9 cellular contexts compared by ENCODE assay signal in the genomic region with DNA sequence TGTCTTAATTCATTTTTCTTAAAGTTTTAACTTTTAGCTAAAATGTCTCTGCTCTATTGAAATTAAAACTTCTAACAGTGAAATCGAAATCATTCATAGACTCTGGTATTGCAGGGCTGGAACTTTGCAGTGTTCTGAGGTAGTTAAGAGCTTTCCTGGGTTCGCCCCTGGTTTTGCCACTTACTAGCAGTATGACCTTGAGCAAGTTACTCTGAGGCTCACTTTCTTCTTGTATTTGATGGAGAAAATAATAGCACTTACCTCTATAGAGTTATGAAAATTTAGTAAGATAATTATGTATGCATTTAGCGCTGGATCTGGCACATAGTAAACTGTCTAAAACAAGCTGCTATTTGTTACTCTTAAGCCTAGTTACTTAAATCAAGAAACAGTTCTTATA. TPM values are rescaled to one million over a fixed set of nuclear protein-coding genes. Genes with fewer than 3 reads are reported as not detected.
A peak's percentile ranks its signal among the peaks of the same experiment; 100 is the strongest.
DNase-seq lines count a peak whose midpoint lies in the region; ATAC-seq and TF ChIP-seq lines count a peak whose summit lies in the region.
"Had no signal": no experiment of that assay in that cellular context is flagged by ENCODE, and none has a peak within 500 bp of the region (broad histone marks: within the 10 kb centered on the region; RNA-seq: fewer than 3 reads in every experiment).

No MANE protein-coding gene starts in this region.

- no peak overlapping the region for H4K5ac ChIP-seq in IMR-90 (ENCODE audit: low read depth, low read length)

- dilution Hi-C loops in IMR-90 (cut with HindIII; ENCODE audit: low sequenced_read_pairs, unreplicated experiment), result no loop called here

- no TSS peak for BruUV-seq in IMR-90 (replicated peaks; lab: Mats Ljungman, UMichigan)

- no peak overlapping the region for H3K18ac ChIP-seq in IMR-90 (ENCODE audit: low read depth, low read length)

- peak; percentile 17 for DNase-seq in ACHN
- no peak for DNase-seq in IMR-90
- no peak for DNase-seq in breast epithelium (ENCODE audit: low spot score in 2 of 2)
- no peak for DNase-seq in H4 (ENCODE audit: low spot score)
- DNase-seq in NCI-H774 (lab: John Stamatoyannopoulos, UW), result no peak
- DNase-seq in HuH-7.5 (ENCODE audit: low spot score), result no peak
- DNase-seq: NCI-H446 treated with DMSO at 0.1 percent for 48 hours had no signal

- no peak overlapping the region; the same call in 1 of the 2 replicates for H4K91ac ChIP-seq in IMR-90 (ENCODE audit: insufficient read depth, low read depth, low read length)

- H2AK5ac ChIP-seq in IMR-90 (ENCODE audit: low read depth, low read length), result no peak overlapping the region

- H2AFZ ChIP-seq in IMR-90 (replicated peaks; ENCODE audit: low read length, poor library complexity), result no peak overlapping the region

- ATAC-seq in IMR-90 (ENCODE audit: low read depth), result no peak
- no peak for ATAC-seq in HG02610 (IDR thresholded peaks at IDR 0.05; ENCODE audit: unreplicated experiment)

- H4K8ac ChIP-seq in IMR-90 (ENCODE audit: low read depth in 2 of 2, low read length in 2 of 2), result no peak overlapping the region

- no peak overlapping the region for H2BK120ac ChIP-seq in IMR-90 (ENCODE audit: low read depth, low read length)

- no peak for TF ChIP-seq RAD21 in IMR-90 (IDR thresholded peaks at IDR 0.05; ENCODE audit: low read length)

- no peak overlapping the region for H2AK9ac ChIP-seq in IMR-90 (replicated peaks; ENCODE audit: low read depth, low read length, poor library complexity)

- peaks cover 53% of the 10 kb centered on the region for H4K20me1 ChIP-seq in IMR-90 (ENCODE audit: insufficient read depth, low read length)

- H2BK20ac ChIP-seq in IMR-90 (ENCODE audit: low read depth, low read length), result no peak overlapping the region

- POLR2A ChIA-PET in IMR-90 (lab: Charles Lee; ENCODE audit: unreplicated experiment), result no interaction called here

- peak overlapping the region; percentile 48; the same call in 1 of the 2 replicates for H3K9ac ChIP-seq in IMR-90 (ENCODE audit: low read depth, low read length)

- H2BK5ac ChIP-seq in IMR-90 (ENCODE audit: low read depth, low read length, poor library complexity, severe bottlenecking), result no peak overlapping the region

- peaks cover 8% of the 10 kb centered on the region; the same call in 1 of the 2 replicates for H3K4me1 ChIP-seq in IMR-90 (ENCODE audit: control insufficient read depth, insufficient read depth, low read length)
- peaks cover 0 to 9% of the 10 kb centered on the region in 2 donors for H3K4me1 ChIP-seq in breast epithelium
- H3K4me1 ChIP-seq in muscle layer of duodenum (ENCODE audit: control insufficient read depth in 1 of 2, insufficient read depth in 2 of 2, low read length in 2 of 2), result peaks cover 4 to 38% of the 10 kb centered on the region in 2 donors

- TF ChIP-seq CTCF in IMR-90 (conservative IDR thresholded peaks at IDR 0.05; ENCODE audit: low read depth, low read length) (no peak), breast epithelium (IDR thresholded peaks at IDR 0.05) (no peak)

- no peak overlapping the region for H3K4ac ChIP-seq in IMR-90 (ENCODE audit: low read depth, low read length)

- H3K4me3 ChIP-seq in IMR-90 (ENCODE audit: insufficient read depth, low read depth, low read length) (peak overlapping the region; percentile 90), breast epithelium (peak overlapping the region in 2 of 3 donors; percentile 85 to 87), muscle layer of duodenum (ENCODE audit: low read depth in 1 of 2, low read length in 2 of 2) (peak overlapping the region; percentile 91 to 96)

- H2BK15ac ChIP-seq in IMR-90 (ENCODE audit: low read depth, low read length), result no peak overlapping the region

- peak overlapping the region; percentile 66; the same call in 1 of the 2 replicates for H3K14ac ChIP-seq in IMR-90 (replicated peaks; ENCODE audit: low read depth, low read length)

- peak overlapping the region; percentile 98 for H3K4me2 ChIP-seq in IMR-90 (ENCODE audit: low read depth, low read length)

- H3K27me3 ChIP-seq in IMR-90 (ENCODE audit: control insufficient read depth, insufficient read depth, low read length) (no peaks in the 10 kb centered on the region), breast epithelium (no peaks in the 10 kb centered on the region), muscle layer of duodenum (ENCODE audit: low read depth, low read length) (no peaks in the 10 kb centered on the region)

- no peak overlapping the region for H3K56ac ChIP-seq in IMR-90 (ENCODE audit: extremely low read depth, insufficient read depth, low read length)

- in situ Hi-C loops in ACHN (cut with HindIII; ENCODE audit: low pct_ligation_motif_present, low pct_unique_long_range_greater_than_20kb, low sequenced_read_pairs), result no loop called here
- in situ Hi-C loops in IMR-90 (cut with MboI; ENCODE audit: low sequenced_read_pairs), result no loop called here

- peaks cover 11% of the 10 kb centered on the region for H3K9me1 ChIP-seq in IMR-90 (ENCODE audit: insufficient read depth, low read length)

- H3K23ac ChIP-seq in IMR-90 (ENCODE audit: low read depth, low read length), result peak overlapping the region; percentile 95; the same call in 1 of the 2 replicates

- no CpG with 5 or more reads among the region's 3 CpGs for WGBS in IMR-90 (ENCODE audit: extremely low coverage in 2 of 2, insufficient read length in 1 of 2), 2 experiments

- H3K9me3 ChIP-seq in IMR-90 (ENCODE audit: control insufficient read depth, insufficient read depth, low read length) (no peaks in the 10 kb centered on the region), breast epithelium (no peaks in the 10 kb centered on the region), muscle layer of duodenum (ENCODE audit: control insufficient read depth in 1 of 2, low read length in 2 of 2) (no peaks in the 10 kb centered on the region)

- H3K79me1 ChIP-seq in IMR-90 (ENCODE audit: low read depth in 1 of 2, low read length in 2 of 2), result peaks cover 14 to 56% of the 10 kb centered on the region in 2 experiments

- no peak for TF ChIP-seq POLR2A in IMR-90 (IDR thresholded peaks at IDR 0.05; ENCODE audit: low read depth, low read length)
- no peak for TF ChIP-seq POLR2A in breast epithelium (IDR thresholded peaks at IDR 0.05)

- H3K27ac ChIP-seq in IMR-90 (ENCODE audit: insufficient read depth, low read length), result no peak overlapping the region
- H3K27ac ChIP-seq in breast epithelium, result no peak overlapping the region
- H3K27ac ChIP-seq in muscle layer of duodenum (ENCODE audit: low read length), result peak overlapping the region; percentile 25

- CTCF ChIA-PET in IMR-90 (lab: Yijun Ruan, JAX), result interaction anchor here (1.5 kb wide), 1 partner anchor 28 kb away, joined by 3 read pairs; no protein-coding TSS in a partner anchor

- no peaks in the 10 kb centered on the region for H3K36me3 ChIP-seq in IMR-90 (ENCODE audit: control insufficient read depth, insufficient read depth, low read length)
- H3K36me3 ChIP-seq in breast epithelium, result no peaks in the 10 kb centered on the region
- peaks cover 0 to 15% of the 10 kb centered on the region in 2 donors for H3K36me3 ChIP-seq in muscle layer of duodenum (ENCODE audit: control insufficient read depth in 1 of 2, insufficient read depth in 2 of 2, low read length in 2 of 2)

- intact Hi-C loops in IMR-90 (cut with micrococcal nuclease) (no loop called here), breast epithelium (cut with DNase I; ENCODE audit: low total_unique reads) (no loop called here)

TF ChIP-seq in IMR-90, 13 proteins besides CTCF, POLR2A, EP300 and RAD21:
- TF ChIP-seq BHLHE40 (IDR thresholded peaks at IDR 0.05; ENCODE audit: low read depth, low read length), result no peak
- no peak for TF ChIP-seq MXI1 (IDR thresholded peaks at IDR 0.05; ENCODE audit: borderline replicate concordance, low read depth, low read length)
- TF ChIP-seq, protein P1, sequence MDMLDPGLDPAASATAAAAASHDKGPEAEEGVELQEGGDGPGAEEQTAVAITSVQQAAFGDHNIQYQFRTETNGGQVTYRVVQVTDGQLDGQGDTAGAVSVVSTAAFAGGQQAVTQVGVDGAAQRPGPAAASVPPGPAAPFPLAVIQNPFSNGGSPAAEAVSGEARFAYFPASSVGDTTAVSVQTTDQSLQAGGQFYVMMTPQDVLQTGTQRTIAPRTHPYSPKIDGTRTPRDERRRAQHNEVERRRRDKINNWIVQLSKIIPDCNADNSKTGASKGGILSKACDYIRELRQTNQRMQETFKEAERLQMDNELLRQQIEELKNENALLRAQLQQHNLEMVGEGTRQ (IDR thresholded peaks at IDR 0.05; ENCODE audit: low read depth, low read length), result no peak
- no peak for TF ChIP-seq CHD1 (IDR thresholded peaks at IDR 0.05; ENCODE audit: low read depth, low read length)
- no peak for TF ChIP-seq RFX5 (IDR thresholded peaks at IDR 0.05; ENCODE audit: low read depth, low read length)
- no peak for TF ChIP-seq SMC3 (IDR thresholded peaks at IDR 0.05; ENCODE audit: low read depth, low read length)
- no peak for TF ChIP-seq MAFK (IDR thresholded peaks at IDR 0.05; ENCODE audit: low read depth, low read length)
- no peak for TF ChIP-seq ELK1 (IDR thresholded peaks at IDR 0.05; ENCODE audit: borderline replicate concordance, low read depth, low read length)
- TF ChIP-seq NFE2L2 (IDR thresholded peaks at IDR 0.05; ENCODE audit: low read depth, low read length), result no peak
- TF ChIP-seq RCOR1 (IDR thresholded peaks at IDR 0.05; ENCODE audit: insufficient replicate concordance, low read length), result no peak
- TF ChIP-seq MAZ (IDR thresholded peaks at IDR 0.05; ENCODE audit: borderline replicate concordance, low read depth, low read length), result no peak
- TF ChIP-seq FOS (IDR thresholded peaks at IDR 0.05; ENCODE audit: low read depth, low read length), result no peak

RNA-seq across cellular contexts. Expression of gene SLAIN2, which starts 1.7 kb away (rescaled TPM):
- total RNA-seq in IMR-90 (2012; rRNA removed) (23.3 and 32.2 TPM in 2 replicates), breast epithelium (10 to 100 TPM; 41.6 to 76.6 (median 76.5) TPM)
- 42.3 and 53.0 TPM in 2 replicates for polyA plus RNA-seq in IMR-90 (2012; rRNA removed)
- 17.1 and 18.7 TPM in 2 replicates for polyA plus RNA-seq in IMR-90 (2012; cell fraction: cytosol; rRNA removed)
- 11.2 and 44.3 TPM in 2 replicates for polyA plus RNA-seq in IMR-90 (2012; cell fraction: nucleus; rRNA removed; ENCODE audit: low replicate concordance)
- total RNA-seq in H4 (2014; rRNA removed; shearing (Covaris generic)), result 36.3 and 72.3 TPM in 2 replicates
